8 cellular contexts compared by ENCODE assay signal in the genomic region with DNA sequence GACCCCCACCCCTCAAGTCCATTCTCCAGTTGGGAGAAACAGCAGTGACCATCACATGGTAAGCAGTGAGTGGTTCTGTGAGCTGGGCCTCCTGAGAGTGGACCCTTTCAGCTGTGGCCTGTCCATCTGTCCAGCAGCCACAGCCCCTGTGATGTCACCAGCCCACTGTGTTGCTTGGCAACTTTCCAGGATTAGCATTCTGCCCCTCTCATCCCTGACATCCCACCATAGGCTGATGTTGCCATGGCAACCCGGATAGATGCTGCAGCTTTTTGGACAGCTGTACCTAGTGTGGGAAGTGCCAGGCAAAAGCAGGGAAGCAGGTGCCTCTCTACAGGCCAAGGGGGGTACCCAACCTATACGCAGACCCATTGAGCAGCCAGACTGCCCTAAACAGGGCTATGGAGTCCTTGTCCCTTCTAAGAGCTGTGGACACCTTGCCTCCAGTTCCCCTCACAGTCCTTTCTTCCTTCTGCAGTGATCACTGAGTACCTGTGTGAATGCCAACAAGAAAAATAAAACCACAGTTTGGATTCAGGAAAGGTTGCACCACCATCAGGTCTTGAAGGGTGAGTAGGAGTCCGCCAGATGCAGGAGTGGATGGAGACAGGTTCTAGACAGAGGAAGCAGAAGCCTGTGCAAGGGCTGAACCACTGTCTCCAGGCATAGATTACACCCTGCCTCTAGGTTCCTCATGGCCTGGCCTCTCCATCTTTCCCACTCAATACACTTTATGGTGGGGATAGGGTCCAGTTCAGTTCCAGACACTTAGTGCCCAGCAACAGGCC. TPM values are rescaled to one million over a fixed set of nuclear protein-coding genes. Genes with fewer than 3 reads are reported as not detected.
DNase-seq lines count a peak whose midpoint lies in the region; ATAC-seq and TF ChIP-seq lines count a peak whose summit lies in the region.

DNAH1 (plus strand) TSS at position 343 of the 788 bp plus-strand sequence. CDS start 6,124 bp downstream, outside the sequence.

- no CpG with 5 or more reads among the region's 3 CpGs for whole genome bisulfite sequencing in H9 (ENCODE audit: extremely low coverage, insufficient read length, low lambda C conversion rate)

- H3T11ph ChIP-seq in H9 (ENCODE audit: low read length): no peak within 1 kb of the TSS

- H4K20me1 ChIP-seq in H9 (ENCODE audit: control insufficient read depth, insufficient read depth, insufficient read length): no peaks in the 10 kb centered on the region

- DNase-seq in BE2C (no peak), H9 (no peak), chondrocyte (ENCODE audit: low spot score) (peak; percentile 33), COR-L47 (lab: John Stamatoyannopoulos, UW) (no peak)
- no peak for DNase-seq in naive thymus-derived CD8-positive, alpha-beta T cell

- H3K4me1 Mint-ChIP-seq in H9: peaks cover 5 to 13% of the 10 kb centered on the region in 2 experiments
- H3K4me1 Mint-ChIP-seq in chondrocyte (ENCODE audit: low read depth): peaks cover 4% of the 10 kb centered on the region
- peaks cover 15 to 45% (median 20%) of the 10 kb centered on the region in 4 donors for H3K4me1 Mint-ChIP-seq in naive thymus-derived CD8-positive, alpha-beta T cell

- H3K79me1 ChIP-seq in H9 (ENCODE audit: insufficient read depth, low read depth, low read length, poor library complexity, severe bottlenecking): no peaks in the 10 kb centered on the region

- H3K9me3 ChIP-seq in BE2C (no peaks in the 10 kb centered on the region), H9 (ENCODE audit: control insufficient read depth, low read depth, low read length) (no peaks in the 10 kb centered on the region)

- H4K8ac ChIP-seq in H9 (replicated peaks; ENCODE audit: insufficient read length, low read depth, low read length): no peak within 1 kb of the TSS

- no peak within 1 kb of the TSS for H2BK15ac ChIP-seq in H9 (ENCODE audit: low read depth, low read length)

- H3K4me1 ChIP-seq in BE2C (no peaks in the 10 kb centered on the region), H9 (ENCODE audit: insufficient read depth, low read length) (no peaks in the 10 kb centered on the region)

- peaks cover 29% of the 10 kb centered on the region for H3K27me3 Mint-ChIP-seq in H9 (ENCODE audit: low read depth)
- H3K27me3 Mint-ChIP-seq in chondrocyte (ENCODE audit: low read depth): peaks cover 3% of the 10 kb centered on the region
- no peaks in the 10 kb centered on the region for H3K27me3 Mint-ChIP-seq in naive thymus-derived CD8-positive, alpha-beta T cell

- peak within 1 kb of the TSS; percentile 92 for H3K4me2 ChIP-seq in H9 (ENCODE audit: insufficient read depth, insufficient read length, low read length)

- no peak within 1 kb of the TSS for H2BK120ac ChIP-seq in H9 (ENCODE audit: low read depth, low read length, poor library complexity, severe bottlenecking)

- H3K23me2 ChIP-seq in H9 (ENCODE audit: insufficient read length, low read depth, low read length, poor library complexity, severe bottlenecking): peaks cover 6% of the 10 kb centered on the region

- H2BK12ac ChIP-seq in H9 (ENCODE audit: insufficient read length, low read depth, low read length): no peak within 1 kb of the TSS

- POLR2A ChIA-PET in naive thymus-derived CD8-positive, alpha-beta T cell (lab: Charles Lee): no interaction called here

- H3K27ac ChIP-seq in H9 (ENCODE audit: insufficient read length, low read depth, low read length): no peak within 1 kb of the TSS

- no peak within 1 kb of the TSS for H3K4ac ChIP-seq in H9 (ENCODE audit: low read depth, low read length)

- H2AK5ac ChIP-seq in H9 (ENCODE audit: insufficient read length, low read length): no peak within 1 kb of the TSS

- H3K56ac ChIP-seq in H9 (ENCODE audit: insufficient read length, low read depth, low read length): no peak within 1 kb of the TSS

- no peak within 1 kb of the TSS for H4K5ac ChIP-seq in H9 (ENCODE audit: insufficient read length, low read depth, low read length)

- no peak within 1 kb of the TSS; the same call in 1 of the 2 replicates for H3K14ac ChIP-seq in H9 (ENCODE audit: insufficient read depth, low read length)

- no peak within 1 kb of the TSS for H3K23ac ChIP-seq in H9 (ENCODE audit: insufficient read length, low read depth, low read length)

- H3K4me3 Mint-ChIP-seq in H9 (peak within 1 kb of the TSS; percentile 59 to 71; a peak in 2 of 5 replicates), chondrocyte (ENCODE audit: unreplicated experiment) (no peak within 1 kb of the TSS)
- H3K4me3 Mint-ChIP-seq in naive thymus-derived CD8-positive, alpha-beta T cell: peak within 1 kb of the TSS in 9 of 10 donors; percentile 25 to 81 (median 62)

- TF ChIP-seq CTCF in BE2C (IDR thresholded peaks at IDR 0.05; ENCODE audit: low read depth, low read length): no peak
- TF ChIP-seq CTCF in H9 (conservative IDR thresholded peaks at IDR 0.05): no peak
- no peak for TF ChIP-seq CTCF in chondrocyte (IDR thresholded peaks at IDR 0.05)

- no peak within 1 kb of the TSS for H3K27ac Mint-ChIP-seq in H9
- no peak within 1 kb of the TSS for H3K27ac Mint-ChIP-seq in chondrocyte (ENCODE audit: unreplicated experiment)
- peak within 1 kb of the TSS in 8 of 10 donors; percentile 43 to 85 (median 64) for H3K27ac Mint-ChIP-seq in naive thymus-derived CD8-positive, alpha-beta T cell

- H3K4me3 ChIP-seq in BE2C (ENCODE audit: low read depth, low read length): peak within 1 kb of the TSS; percentile 59

- no peaks in the 10 kb centered on the region for H3K27me3 ChIP-seq in BE2C
- H3K27me3 ChIP-seq in H9 (ENCODE audit: insufficient read depth, low read length): peaks cover 2% of the 10 kb centered on the region; the same call in 1 of the 2 replicates

- H3K9ac ChIP-seq in H9 (ENCODE audit: extremely low read depth, insufficient read length, low read length): no peak within 1 kb of the TSS

- H3K36me3 ChIP-seq in BE2C: no peaks in the 10 kb centered on the region

- no peak within 1 kb of the TSS for H4K91ac ChIP-seq in H9 (ENCODE audit: insufficient read length, low read depth, low read length)

- H3K36me3 Mint-ChIP-seq in H9 (ENCODE audit: insufficient read depth in 1 of 3, low read depth in 3 of 3) (no peaks in the 10 kb centered on the region; a peak in 1 of 7 replicates), chondrocyte (ENCODE audit: low read depth) (no peaks in the 10 kb centered on the region)
- no peaks in the 10 kb centered on the region for H3K36me3 Mint-ChIP-seq in naive thymus-derived CD8-positive, alpha-beta T cell

- no peak within 1 kb of the TSS for H2BK5ac ChIP-seq in H9 (ENCODE audit: insufficient read length, low read length)

- ATAC-seq in naive thymus-derived CD8-positive, alpha-beta T cell: no peak
- ATAC-seq in HG03159 (IDR thresholded peaks at IDR 0.05; ENCODE audit: unreplicated experiment) (no peak), GM21423 (IDR thresholded peaks at IDR 0.05; ENCODE audit: unreplicated experiment) (no peak), GM21528 (IDR thresholded peaks at IDR 0.05; ENCODE audit: low FRiP score, unreplicated experiment) (no peak)

- H3K9me3 Mint-ChIP-seq in H9 (no peaks in the 10 kb centered on the region), chondrocyte (ENCODE audit: low read depth) (no peaks in the 10 kb centered on the region)
- no peaks in the 10 kb centered on the region for H3K9me3 Mint-ChIP-seq in naive thymus-derived CD8-positive, alpha-beta T cell

- no peaks in the 10 kb centered on the region for H3K79me2 ChIP-seq in H9 (ENCODE audit: insufficient read depth, low read length)

- H2AFZ ChIP-seq in H9 (ENCODE audit: low read length): no peak within 1 kb of the TSS

- H2BK20ac ChIP-seq in H9 (ENCODE audit: low read depth, low read length, poor library complexity, severe bottlenecking): no peak within 1 kb of the TSS

- no peak within 1 kb of the TSS for H3K18ac ChIP-seq in H9 (ENCODE audit: insufficient read length, low read depth, low read length)

RNA-seq across cellular contexts. Expression of gene DNAH1, which starts in this region (rescaled TPM):
- polyA plus RNA-seq in BE2C (2012; ENCODE audit: insufficient read depth, insufficient read length, low read depth): 3.7 TPM
- total RNA-seq in H9 (2021) (2.0 and 2.3 TPM in 2 replicates), chondrocyte (5.0 to 9.4 TPM (median 5.4 TPM) in 3 replicates)
- 10 to 100 TPM; 39.4 to 41.4 TPM for total RNA-seq in naive thymus-derived CD8-positive, alpha-beta T cell
- 1 to 10 TPM in 2 of 3 donors, under 1 TPM in 1; 0.21 to 1.3 (median 1.1) TPM for polyA plus RNA-seq in naive thymus-derived CD8-positive, alpha-beta T cell

Comparison
In these comparisons a context has a peak if more than half of its experiments do, and no peak if none do; other contexts are left out.
1. H3K27ac Mint-ChIP-seq: peak in naive thymus-derived CD8-positive, alpha-beta T cell (8 of 10); none in H9 (0 of 3) and chondrocyte (single experiment).